18 cellular contexts compared by ENCODE assay signal in genomic region chr12:86265329-86265695, GRCh38. TPM values are rescaled to one million over a fixed set of nuclear protein-coding genes. Genes with fewer than 3 reads are reported as not detected.
A peak's percentile ranks its signal among the peaks of the same experiment; 100 is the strongest.
DNase-seq lines count a peak whose midpoint lies in the region; ATAC-seq, FAIRE-seq and TF ChIP-seq lines count a peak whose summit lies in the region.
"Had no signal": no experiment of that assay in that cellular context is flagged by ENCODE, and none has a peak within 500 bp of the region (broad histone marks: within the 10 kb centered on the region; RNA-seq: fewer than 3 reads in every experiment).

No MANE protein-coding gene starts in this region.

- H3K27ac Mint-ChIP-seq in Caco-2 (ENCODE audit: unreplicated experiment): no peak overlapping the region
- H3K27ac Mint-ChIP-seq: activated naive CD8-positive, alpha-beta T cell treated with anti-CD3 and anti-CD28 coated beads, Interleukin-2, amount 50 U/mL, for 24 hours; activated T-cell treated with anti-CD3 and anti-CD28 coated beads, Interleukin-2, amount 50 U/mL, for 24 hours; IgD-negative memory B cell; naive thymus-derived CD8-positive, alpha-beta T cell had no signal

- H3K4me1 ChIP-seq in Caco-2: no peaks in the 10 kb centered on the region
- no peaks in the 10 kb centered on the region for H3K4me1 ChIP-seq in Panc1 (ENCODE audit: control insufficient read depth, insufficient read depth, low read length)
- no peaks in the 10 kb centered on the region for H3K4me1 ChIP-seq in foreskin keratinocyte
- H3K4me1 ChIP-seq in pancreas: peaks cover 0 to 3% (median 0%) of the 10 kb centered on the region in 3 donors

- ATAC-seq in Panc1 (0 out of 2 replicates have a peak, but pooled peaks have one; percentile 17), foreskin keratinocyte (peak; percentile 39), pancreas (peak; percentile 38 to 58 (median 51)), HG02610 (IDR thresholded peaks at IDR 0.05; ENCODE audit: unreplicated experiment) (no peak), HG03135 (IDR thresholded peaks at IDR 0.05; ENCODE audit: unreplicated experiment) (no peak)
- ATAC-seq: activated naive CD8-positive, alpha-beta T cell treated with anti-CD3 and anti-CD28 coated beads, Interleukin-2, amount 50 U/mL, for 24 hours; naive thymus-derived CD8-positive, alpha-beta T cell had no signal

- H3K36me3 ChIP-seq in Caco-2 (ENCODE audit: control insufficient read depth, insufficient read depth, low read length) (no peaks in the 10 kb centered on the region), Panc1 (ENCODE audit: control insufficient read depth, insufficient read depth, low read length) (no peaks in the 10 kb centered on the region), pancreas (no peaks in the 10 kb centered on the region)
- H3K36me3 ChIP-seq: tibial nerve had no signal

- no peaks in the 10 kb centered on the region for H3K9me3 Mint-ChIP-seq in Caco-2 (ENCODE audit: unreplicated experiment)

- H3K27ac ChIP-seq in Panc1 (ENCODE audit: low read length): no peak overlapping the region
- H3K27ac ChIP-seq in foreskin keratinocyte: peak overlapping the region; percentile 55
- peak overlapping the region; percentile 60 to 85 (median 78) for H3K27ac ChIP-seq in pancreas
- H3K27ac ChIP-seq: SK-N-MC, tibial nerve had no signal

- H3K36me3 Mint-ChIP-seq in Caco-2 (ENCODE audit: insufficient read depth, unreplicated experiment): no peaks in the 10 kb centered on the region
- H3K36me3 Mint-ChIP-seq: IgD-negative memory B cell had no signal

- H3K4me3 Mint-ChIP-seq in Caco-2 (ENCODE audit: unreplicated experiment): peak overlapping the region; percentile 71
- H3K4me3 Mint-ChIP-seq: activated naive CD8-positive, alpha-beta T cell treated with anti-CD3 and anti-CD28 coated beads, Interleukin-2, amount 50 U/mL, for 24 hours; activated T-cell treated with anti-CD3 and anti-CD28 coated beads, Interleukin-2, amount 50 U/mL, for 24 hours; IgD-negative memory B cell; naive thymus-derived CD8-positive, alpha-beta T cell had no signal

- CTCF ChIA-PET in Caco-2 (lab: Charles Lee) (no interaction called here), Panc1 (lab: Charles Lee) (interaction anchor here (0.7 kb wide), 1 partner anchor 1685 kb away, joined by 10 read pairs; no protein-coding TSS in a partner anchor)

- FAIRE-seq in pancreas (lab: Jason Lieb, UNC): no peak

- H3K27me3 Mint-ChIP-seq in Caco-2 (ENCODE audit: insufficient read depth, unreplicated experiment): peaks cover 19% of the 10 kb centered on the region
- H3K27me3 Mint-ChIP-seq: activated naive CD8-positive, alpha-beta T cell treated with anti-CD3 and anti-CD28 coated beads, Interleukin-2, amount 50 U/mL, for 24 hours had no signal

- in situ Hi-C loops in Panc1 (cut with HindIII; ENCODE audit: low pct_unique_long_range_greater_than_20kb, low sequenced_read_pairs): no loop called here

- H3K4me1 Mint-ChIP-seq in Caco-2 (ENCODE audit: low read depth, unreplicated experiment): peaks cover 6% of the 10 kb centered on the region
- H3K4me1 Mint-ChIP-seq: activated naive CD8-positive, alpha-beta T cell treated with anti-CD3 and anti-CD28 coated beads, Interleukin-2, amount 50 U/mL, for 24 hours; IgD-negative memory B cell; naive thymus-derived CD8-positive, alpha-beta T cell had no signal

- H3K27me3 ChIP-seq in Caco-2 (replicated peaks; ENCODE audit: control insufficient read depth, insufficient read depth, low read length): no peaks in the 10 kb centered on the region
- H3K27me3 ChIP-seq in Panc1 (ENCODE audit: control insufficient read depth, insufficient read depth, low read length): no peaks in the 10 kb centered on the region
- H3K27me3 ChIP-seq in foreskin keratinocyte: no peaks in the 10 kb centered on the region
- no peaks in the 10 kb centered on the region for H3K27me3 ChIP-seq in pancreas
- H3K27me3 ChIP-seq: tibial nerve had no signal

- TF ChIP-seq CTCF in Caco-2 (IDR thresholded peaks at IDR 0.05; ENCODE audit: insufficient read depth in 1 of 2, low read depth in 1 of 2, low read length in 1 of 2, severe bottlenecking in 1 of 2, unreplicated experiment in 1 of 2): no peak
- TF ChIP-seq CTCF in Panc1 (IDR thresholded peaks at IDR 0.05): no peak
- TF ChIP-seq CTCF in foreskin keratinocyte (conservative IDR thresholded peaks at IDR 0.05): no peak
- TF ChIP-seq CTCF in pancreas (IDR thresholded peaks at IDR 0.05): no peak

- DNase-seq in Caco-2 (no peak), Panc1 (ENCODE audit: low read depth, low spot score) (no peak), foreskin keratinocyte (no peak), pancreas (no peak), OCI-M1 (lab: John Stamatoyannopoulos, UW) (no peak), NK-92 (lab: John Stamatoyannopoulos, UW; ENCODE audit: unreplicated experiment) (no peak)
- DNase-seq: activated CD4-positive, alpha-beta T cell treated with anti-CD3 and anti-CD28 coated beads, Interleukin-2, amount 50 U/mL, for 1 hour; activated naive CD8-positive, alpha-beta T cell treated with anti-CD3 and anti-CD28 coated beads, Interleukin-2, amount 50 U/mL, for 24 hours; activated T-cell treated with anti-CD3 and anti-CD28 coated beads, Interleukin-2, amount 50 U/mL, for 24 hours; naive thymus-derived CD8-positive, alpha-beta T cell; NCI-H1048; stimulated activated CD4-positive, alpha-beta T cell treated with anti-CD3 and anti-CD28 coated beads, Interleukin-2, amount 100 ng/mL, for 24 hours had no signal

- no peak overlapping the region for H3K4me3 ChIP-seq in Caco-2 (ENCODE audit: low read depth, low read length)
- peak overlapping the region; percentile 37 to 59 for H3K4me3 ChIP-seq in Panc1 (ENCODE audit: low read depth in 2 of 2, low read length in 2 of 2)
- peak overlapping the region in 3 of 4 donors; percentile 23 to 53 (median 43) for H3K4me3 ChIP-seq in pancreas
- H3K4me3 ChIP-seq: SK-N-MC had no signal

- no TSS peak for BruUV-seq in Caco-2 (replicated peaks; lab: Mats Ljungman, UMichigan)
- BruUV-seq in Panc1 (replicated peaks; lab: Mats Ljungman, UMichigan): no TSS peak

- no peaks in the 10 kb centered on the region for H3K9me3 ChIP-seq in Caco-2
- no peaks in the 10 kb centered on the region for H3K9me3 ChIP-seq in Panc1 (ENCODE audit: control insufficient read depth, insufficient read depth, low read depth, low read length)
- no peaks in the 10 kb centered on the region for H3K9me3 ChIP-seq in pancreas
- H3K9me3 ChIP-seq: tibial nerve had no signal

- intact Hi-C loops in Caco-2 (cut with micrococcal nuclease; ENCODE audit: unreplicated experiment): no loop called here
- intact Hi-C loops in Panc1 (cut with micrococcal nuclease; ENCODE audit: unreplicated experiment): no loop called here
- intact Hi-C loops in pancreas (cut with DNase I): no loop called here

- WGBS in pancreas, 2 donors: 31 to 33% methylated on average over 5 of the region's 5 CpGs

- POLR2A ChIA-PET in Caco-2 (lab: Charles Lee): no interaction called here
- POLR2A ChIA-PET in Panc1 (lab: Charles Lee): no interaction called here

RNA-seq across cellular contexts. Expression of gene MGAT4C, which starts 9.1 kb away (rescaled TPM):
- total RNA-seq in Caco-2 (2022) (not detected in 2 replicates), Panc1 (2021; ENCODE audit: unreplicated experiment) (not detected), foreskin keratinocyte (not detected in 2 replicates), pancreas (under 1 TPM; 0.06 to 0.55 (median 0.19) TPM)
- not detected for polyA plus RNA-seq in Panc1 (2012; ENCODE audit: insufficient read length)
- polyA plus RNA-seq in foreskin keratinocyte (not detected in 2 replicates), pancreas (under 1 TPM; 0.57 to 0.92 TPM)
- total RNA-seq: naive thymus-derived CD8-positive, alpha-beta T cell; OCI-LY7 had no signal
- polyA plus RNA-seq: IgD-negative memory B cell; naive thymus-derived CD8-positive, alpha-beta T cell had no signal

Comparison
In these comparisons a context has a peak if more than half of its experiments do, and no peak if none do; other contexts are left out.
1. ATAC-seq: peak in Panc1 (single experiment), foreskin keratinocyte (single experiment) and pancreas (4 of 4); none in HG02610 (single experiment) and HG03135 (single experiment).